Comparison of ENCODE assay signal across 8 cellular contexts in genomic region chr2:157404363-157404762, GRCh38. TPM values are rescaled to one million over a fixed set of nuclear protein-coding genes. Genes with fewer than 3 reads are reported as not detected.
DNase-seq lines count a peak whose midpoint lies in the region; ATAC-seq and TF ChIP-seq lines count a peak whose summit lies in the region.

No MANE protein-coding gene starts in this region.

- H3K27ac Mint-ChIP-seq in activated naive CD8-positive, alpha-beta T cell treated with anti-CD3 and anti-CD28 coated beads for 36 hours: peak overlapping the region; percentile 96
- H3K27ac Mint-ChIP-seq in stimulated activated effector memory CD8-positive, alpha-beta T cell treated with anti-CD3 and anti-CD28 coated beads, Interleukin-12 subunit alpha, Interleukin-12 subunit beta, amount 100 ng/mL, for 72 hours: peak overlapping the region; percentile 87

- H3K4me1 ChIP-seq in PC-3 (ENCODE audit: insufficient read depth, low read length) (no peaks in the 10 kb centered on the region), psoas muscle (no peaks in the 10 kb centered on the region)

- ATAC-seq in GM18508 (IDR thresholded peaks at IDR 0.05; ENCODE audit: insufficient read depth, unreplicated experiment) (peak; percentile 96), HG02763 (IDR thresholded peaks at IDR 0.05; ENCODE audit: unreplicated experiment) (peak; percentile 94), PC-3 (0 out of 2 replicates have a peak, but pooled peaks have one; percentile 27), Right ventricle myocardium inferior (no peak), psoas muscle (no peak)
- ATAC-seq in stimulated activated effector memory CD8-positive, alpha-beta T cell treated with anti-CD3 and anti-CD28 coated beads, Interleukin-12 subunit alpha, Interleukin-12 subunit beta, amount 100 ng/mL, for 72 hours: peak; percentile 100

- intact Hi-C loops in PC-3 (cut with micrococcal nuclease): no loop called here
- intact Hi-C loops in Right ventricle myocardium inferior (cut with DNase I): no loop called here
- intact Hi-C loops in psoas muscle (cut with DNase I): no loop called here

- CTCF ChIA-PET in PC-3 (lab: Charles Lee): interaction anchor here (0.6 kb wide), 1 partner anchor 20 kb away, joined by 3 read pairs; no protein-coding TSS in a partner anchor

- H3K36me3 ChIP-seq in PC-3 (ENCODE audit: low read depth, low read length): no peaks in the 10 kb centered on the region
- no peaks in the 10 kb centered on the region for H3K36me3 ChIP-seq in psoas muscle (ENCODE audit: insufficient read depth in 1 of 2, low read depth in 1 of 2)

- no peaks in the 10 kb centered on the region for H3K9me2 ChIP-seq in PC-3 (replicated peaks; ENCODE audit: low read length)

- peak overlapping the region; percentile 22 for H3K4me3 Mint-ChIP-seq in activated naive CD8-positive, alpha-beta T cell treated with anti-CD3 and anti-CD28 coated beads for 36 hours
- H3K4me3 Mint-ChIP-seq in stimulated activated effector memory CD8-positive, alpha-beta T cell treated with anti-CD3 and anti-CD28 coated beads, Interleukin-12 subunit alpha, Interleukin-12 subunit beta, amount 100 ng/mL, for 72 hours: peak overlapping the region; percentile 32

- peak; percentile 46 for DNase-seq in PC-3
- DNase-seq in activated naive CD8-positive, alpha-beta T cell treated with anti-CD3 and anti-CD28 coated beads for 36 hours: peak; percentile 58
- DNase-seq in stimulated activated effector memory CD8-positive, alpha-beta T cell treated with anti-CD3 and anti-CD28 coated beads, Interleukin-12 subunit alpha, Interleukin-12 subunit beta, amount 100 ng/mL, for 72 hours (ENCODE audit: low spot score in 2 of 2): no peak
- no peak for DNase-seq in Right ventricle myocardium inferior (ENCODE audit: missing footprints)
- DNase-seq in nucleus accumbens (lab: John Stamatoyannopoulos, UW): no peak
- no peak for DNase-seq in psoas muscle

- H3K36me3 Mint-ChIP-seq in activated naive CD8-positive, alpha-beta T cell treated with anti-CD3 and anti-CD28 coated beads for 36 hours: peaks cover 66% of the 10 kb centered on the region
- H3K36me3 Mint-ChIP-seq in stimulated activated effector memory CD8-positive, alpha-beta T cell treated with anti-CD3 and anti-CD28 coated beads, Interleukin-12 subunit alpha, Interleukin-12 subunit beta, amount 100 ng/mL, for 72 hours: peaks cover 81% of the 10 kb centered on the region

- peaks cover 48% of the 10 kb centered on the region for H3K9me3 Mint-ChIP-seq in activated naive CD8-positive, alpha-beta T cell treated with anti-CD3 and anti-CD28 coated beads for 36 hours
- peaks cover 9% of the 10 kb centered on the region for H3K9me3 Mint-ChIP-seq in stimulated activated effector memory CD8-positive, alpha-beta T cell treated with anti-CD3 and anti-CD28 coated beads, Interleukin-12 subunit alpha, Interleukin-12 subunit beta, amount 100 ng/mL, for 72 hours

- no TSS peak for BruUV-seq in PC-3 (replicated peaks; lab: Mats Ljungman, UMichigan)

- H3F3A ChIP-seq in PC-3 (ENCODE audit: low read length, unreplicated experiment): no peaks in the 10 kb centered on the region

- H3K27me3 ChIP-seq in PC-3 (ENCODE audit: low read length): no peaks in the 10 kb centered on the region
- no peaks in the 10 kb centered on the region for H3K27me3 ChIP-seq in psoas muscle (ENCODE audit: insufficient read depth in 3 of 3, low read length in 2 of 3)

- POLR2A ChIA-PET in PC-3 (lab: Charles Lee; ENCODE audit: unreplicated experiment): no interaction called here

- H3K27me3 Mint-ChIP-seq in activated naive CD8-positive, alpha-beta T cell treated with anti-CD3 and anti-CD28 coated beads for 36 hours: no peaks in the 10 kb centered on the region

- 76 to 83% (median 80%) methylated on average over 2 of the region's 2 CpGs for WGBS in psoas muscle, 3 donors

- H3K4me2 ChIP-seq in PC-3 (ENCODE audit: low read length): no peak overlapping the region

- H3K79me2 ChIP-seq in PC-3 (ENCODE audit: low read length): no peaks in the 10 kb centered on the region

- no peak overlapping the region for H3K27ac ChIP-seq in PC-3 (ENCODE audit: low read length)
- no peak overlapping the region for H3K27ac ChIP-seq in psoas muscle

- TF ChIP-seq CTCF in PC-3 (conservative IDR thresholded peaks at IDR 0.05; ENCODE audit: low read depth, low read length) (no peak), psoas muscle (IDR thresholded peaks at IDR 0.05) (no peak)

- no peaks in the 10 kb centered on the region for H3K9me3 ChIP-seq in PC-3 (ENCODE audit: low read length)
- H3K9me3 ChIP-seq in psoas muscle: no peaks in the 10 kb centered on the region

- no peak overlapping the region for H3K9ac ChIP-seq in PC-3 (ENCODE audit: low read length)

- no peak overlapping the region for H2AFZ ChIP-seq in PC-3 (ENCODE audit: low read length)

- peaks cover 66% of the 10 kb centered on the region for H3K4me1 Mint-ChIP-seq in activated naive CD8-positive, alpha-beta T cell treated with anti-CD3 and anti-CD28 coated beads for 36 hours
- peaks cover 64% of the 10 kb centered on the region for H3K4me1 Mint-ChIP-seq in stimulated activated effector memory CD8-positive, alpha-beta T cell treated with anti-CD3 and anti-CD28 coated beads, Interleukin-12 subunit alpha, Interleukin-12 subunit beta, amount 100 ng/mL, for 72 hours

- H4K20me1 ChIP-seq in PC-3 (ENCODE audit: low read length): no peaks in the 10 kb centered on the region

- H3K4me3 ChIP-seq in PC-3 (ENCODE audit: low read length) (no peak overlapping the region), psoas muscle (no peak overlapping the region)

RNA-seq across cellular contexts. Expression of gene CYTIP, which starts 39.5 kb away (rescaled TPM):
- 0.26 TPM in 1 of 2 replicates, not detected in the other for total RNA-seq in PC-3 (2014; rRNA removed)
- total RNA-seq in activated naive CD8-positive, alpha-beta T cell treated with anti-CD3 and anti-CD28 coated beads for 36 hours: 100 to 1,000 TPM; 302 to 304 TPM
- total RNA-seq in Right ventricle myocardium inferior: 1.7 TPM
- total RNA-seq in psoas muscle: 1 to 10 TPM in 3 of 4 donors, under 1 TPM in 1; 0.48 to 2.3 (median 1.1) TPM
- under 1 TPM; 0.21 to 0.43 (median 0.35) TPM for polyA plus RNA-seq in psoas muscle

Comparison
In these comparisons a context has a peak if more than half of its experiments do, and no peak if none do; other contexts are left out.
1. ATAC-seq: peak in GM18508 (single experiment), HG02763 (single experiment), PC-3 (single experiment) and stimulated activated effector memory CD8-positive, alpha-beta T cell treated with anti-CD3 and anti-CD28 coated beads, Interleukin-12 subunit alpha, Interleukin-12 subunit beta, amount 100 ng/mL, for 72 hours (single experiment); none in Right ventricle myocardium inferior (single experiment) and psoas muscle (0 of 4).
2. DNase-seq: peak in PC-3 (single experiment) and activated naive CD8-positive, alpha-beta T cell treated with anti-CD3 and anti-CD28 coated beads for 36 hours (single experiment); none in stimulated activated effector memory CD8-positive, alpha-beta T cell treated with anti-CD3 and anti-CD28 coated beads, Interleukin-12 subunit alpha, Interleukin-12 subunit beta, amount 100 ng/mL, for 72 hours (0 of 2), Right ventricle myocardium inferior (single experiment), nucleus accumbens (0 of 56) and psoas muscle (0 of 2).
3. RNA of gene CYTIP, which starts 39.5 kb away (total RNA-seq): 302 to 304 TPM in activated naive CD8-positive, alpha-beta T cell treated with anti-CD3 and anti-CD28 coated beads for 36 hours; 1.7 TPM in Right ventricle myocardium inferior (single experiment), 0.48 to 2.3 TPM in psoas muscle and 0.26 TPM in PC-3; every median in the first group is over 10 times any median in the second.